8 cellular contexts compared by ENCODE assay signal in genomic region chr16:88570691-88571092, GRCh38. TPM values are rescaled to one million over a fixed set of nuclear protein-coding genes. Genes with fewer than 3 reads are reported as not detected.
DNase-seq lines count a peak whose midpoint lies in the region; ATAC-seq and TF ChIP-seq lines count a peak whose summit lies in the region.

No MANE protein-coding gene starts in this region.

- peaks cover 41% of the 10 kb centered on the region for H3K36me3 Mint-ChIP-seq in effector memory CD8-positive, alpha-beta T cell (ENCODE audit: insufficient read depth)
- no peaks in the 10 kb centered on the region for H3K36me3 Mint-ChIP-seq in natural killer cell treated with Interleukin-12 subunit alpha and Interleukin-12 subunit beta and Interleukin-15 and Interleukin-18, amount 100 ng/mL, for 72 hours

- peak overlapping the region; percentile 83 to 88 for H3K4me3 Mint-ChIP-seq in effector memory CD8-positive, alpha-beta T cell
- H3K4me3 Mint-ChIP-seq in natural killer cell treated with Interleukin-12 subunit alpha and Interleukin-12 subunit beta and Interleukin-15 and Interleukin-18, amount 100 ng/mL, for 72 hours = peak overlapping the region; percentile 86

- DNase-seq in effector memory CD8-positive, alpha-beta T cell = peak in 2 of 3 experiments; percentile 33 to 38
- no peak for DNase-seq in natural killer cell treated with Interleukin-12 subunit alpha and Interleukin-12 subunit beta and Interleukin-15 and Interleukin-18, amount 100 ng/mL, for 72 hours (ENCODE audit: low spot score)
- no peak for DNase-seq in KG1 (lab: John Stamatoyannopoulos, UW)

- H3K4me3 ChIP-seq in WI38 (ENCODE audit: low read depth, low read length) = peak overlapping the region; percentile 91

- no peak for TF ChIP-seq CTCF in WI38 (IDR thresholded peaks at IDR 0.05; ENCODE audit: low read depth, low read length)

- ATAC-seq in GM18907 (IDR thresholded peaks at IDR 0.05; ENCODE audit: unreplicated experiment) = peak; percentile 28
- ATAC-seq in HG03378 (IDR thresholded peaks at IDR 0.05; ENCODE audit: unreplicated experiment) = peak; percentile 16
- ATAC-seq in effector memory CD8-positive, alpha-beta T cell (replicated peaks) = peak; percentile 58
- ATAC-seq in natural killer cell treated with Interleukin-12 subunit alpha and Interleukin-12 subunit beta and Interleukin-15 and Interleukin-18, amount 100 ng/mL, for 72 hours = peak; percentile 53 to 56
- ATAC-seq in HG03439 (IDR thresholded peaks at IDR 0.05; ENCODE audit: unreplicated experiment) = no peak
- ATAC-seq in GM21529 (IDR thresholded peaks at IDR 0.05; ENCODE audit: unreplicated experiment) = no peak

- peaks cover 13 to 24% of the 10 kb centered on the region in 2 donors for H3K4me1 Mint-ChIP-seq in effector memory CD8-positive, alpha-beta T cell (ENCODE audit: low read depth in 2 of 2)
- peaks cover 18 to 29% of the 10 kb centered on the region in 2 donors for H3K4me1 Mint-ChIP-seq in natural killer cell treated with Interleukin-12 subunit alpha and Interleukin-12 subunit beta and Interleukin-15 and Interleukin-18, amount 100 ng/mL, for 72 hours (ENCODE audit: low read depth in 2 of 2)

- H3K27me3 Mint-ChIP-seq in effector memory CD8-positive, alpha-beta T cell = no peaks in the 10 kb centered on the region
- no peaks in the 10 kb centered on the region for H3K27me3 Mint-ChIP-seq in natural killer cell treated with Interleukin-12 subunit alpha and Interleukin-12 subunit beta and Interleukin-15 and Interleukin-18, amount 100 ng/mL, for 72 hours

- H3K27ac Mint-ChIP-seq in effector memory CD8-positive, alpha-beta T cell = peak overlapping the region; percentile 82 to 89
- H3K27ac Mint-ChIP-seq in natural killer cell treated with Interleukin-12 subunit alpha and Interleukin-12 subunit beta and Interleukin-15 and Interleukin-18, amount 100 ng/mL, for 72 hours = peak overlapping the region; percentile 79 to 85

- H3K9me3 Mint-ChIP-seq in effector memory CD8-positive, alpha-beta T cell = no peaks in the 10 kb centered on the region
- H3K9me3 Mint-ChIP-seq in natural killer cell treated with Interleukin-12 subunit alpha and Interleukin-12 subunit beta and Interleukin-15 and Interleukin-18, amount 100 ng/mL, for 72 hours = no peaks in the 10 kb centered on the region

RNA-seq across cellular contexts. Expression of gene ZC3H18, which starts 0.5 kb away (rescaled TPM):
- 100 to 1,000 TPM in 1 of 2 donors, 10 to 100 TPM in 1; 85.0 to 148 TPM for total RNA-seq in natural killer cell treated with Interleukin-12 subunit alpha and Interleukin-12 subunit beta and Interleukin-15 and Interleukin-18, amount 100 ng/mL, for 72 hours

Comparison
In these comparisons a context has a peak if more than half of its experiments do, and no peak if none do; other contexts are left out.
1. ATAC-seq: peak in GM18907 (single experiment), HG03378 (single experiment), effector memory CD8-positive, alpha-beta T cell (single experiment) and natural killer cell treated with Interleukin-12 subunit alpha and Interleukin-12 subunit beta and Interleukin-15 and Interleukin-18, amount 100 ng/mL, for 72 hours (2 of 2); none in HG03439 (single experiment) and GM21529 (single experiment).
2. DNase-seq: peak in effector memory CD8-positive, alpha-beta T cell (2 of 3); none in natural killer cell treated with Interleukin-12 subunit alpha and Interleukin-12 subunit beta and Interleukin-15 and Interleukin-18, amount 100 ng/mL, for 72 hours (single experiment) and KG1 (single experiment).